ENCODE assay signal across 9 cellular contexts in the genomic region with DNA sequence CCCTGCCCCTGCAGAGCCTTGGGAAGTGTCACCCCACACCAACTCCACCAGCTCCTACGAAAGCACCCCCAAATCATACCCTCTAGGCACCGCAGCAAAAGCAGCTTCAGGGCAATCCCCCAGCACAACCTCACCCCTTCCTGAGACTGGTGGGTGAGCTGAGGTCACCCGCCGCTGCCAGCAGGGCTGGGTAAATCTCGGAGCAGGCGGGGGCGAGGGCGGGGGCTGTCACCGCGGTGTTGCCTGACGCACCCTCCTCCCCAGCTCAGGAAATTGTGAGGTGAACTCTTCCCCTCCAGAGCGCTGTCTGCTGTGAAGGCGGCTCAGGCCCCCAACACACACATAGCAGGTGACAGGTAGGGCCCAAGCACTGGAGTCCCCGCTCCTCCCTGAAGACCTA.
A peak's percentile ranks its signal among the peaks of the same experiment; 100 is the strongest.
DNase-seq lines count a peak whose midpoint lies in the region; ATAC-seq lines count a peak whose summit lies in the region.
"Had no signal": no experiment of that assay in that cellular context is flagged by ENCODE, and none has a peak within 500 bp of the region (broad histone marks: within the 10 kb centered on the region; RNA-seq: fewer than 3 reads in every experiment).

No MANE protein-coding gene starts in this region.

- peak overlapping the region in 4 of 11 experiments; percentile 8 to 38 (median 16); a peak in 7 of 22 replicates for H3K27ac ChIP-seq in BLaER1 treated with 17β-estradiol and CSF1 and Interleukin-3, amounts not matched to agents 10 nM and 100 nM
- H3K27ac ChIP-seq: HL-60 had no signal

- H3K9me3 ChIP-seq in BLaER1 treated with 17β-estradiol and CSF1 and Interleukin-3, amounts not matched to agents 10 nM and 100 nM (replicated peaks in 1 of 11) = no peaks in the 10 kb centered on the region

- H3K27ac Mint-ChIP-seq in activated naive CD4-positive, alpha-beta T cell treated with anti-CD3 and anti-CD28 coated beads, Interleukin-2, amount 10 ng/mL, durations not matched to agents 7 days and 5 days = peak overlapping the region; percentile 95

- peak overlapping the region; percentile 83 to 98 (median 90) for H3K4me2 ChIP-seq in BLaER1 treated with 17β-estradiol and CSF1 and Interleukin-3, amounts not matched to agents 10 nM and 100 nM

- no peaks in the 10 kb centered on the region; a peak in 1 of 22 replicates for H3K36me3 ChIP-seq in BLaER1 treated with 17β-estradiol and CSF1 and Interleukin-3, amounts not matched to agents 10 nM and 100 nM

- peaks cover 4% of the 10 kb centered on the region for H3K27me3 Mint-ChIP-seq in activated naive CD4-positive, alpha-beta T cell treated with anti-CD3 and anti-CD28 coated beads, Interleukin-2, amount 10 ng/mL, durations not matched to agents 7 days and 5 days

- ATAC-seq in HG03280 (IDR thresholded peaks at IDR 0.05; ENCODE audit: unreplicated experiment) (no peak), HG03442 (IDR thresholded peaks at IDR 0.05; ENCODE audit: unreplicated experiment) (no peak), HG02571 (IDR thresholded peaks at IDR 0.05; ENCODE audit: unreplicated experiment) (no peak)

- CTCF ChIA-PET in activated naive CD4-positive, alpha-beta T cell treated with anti-CD3 and anti-CD28 coated beads, Interleukin-2, amount 10 ng/mL, durations not matched to agents 7 days and 5 days (lab: Charles Lee) = interaction anchor here (1.1 to 1.8 kb wide), 6 partner anchors 11 to 47 kb away, joined by 3 to 5 read pairs (median 4); no protein-coding TSS in a partner anchor

- H4K20me1 ChIP-seq in BLaER1 treated with 17β-estradiol and CSF1 and Interleukin-3, amounts not matched to agents 10 nM and 100 nM = no peaks in the 10 kb centered on the region

- peak overlapping the region; percentile 86 for H3K4me3 Mint-ChIP-seq in activated naive CD4-positive, alpha-beta T cell treated with anti-CD3 and anti-CD28 coated beads, Interleukin-2, amount 10 ng/mL, durations not matched to agents 7 days and 5 days

- no peaks in the 10 kb centered on the region for H3K27me3 ChIP-seq in BLaER1 treated with 17β-estradiol and CSF1 and Interleukin-3, amounts not matched to agents 10 nM and 100 nM

- peaks cover 88% of the 10 kb centered on the region for H3K4me1 Mint-ChIP-seq in activated naive CD4-positive, alpha-beta T cell treated with anti-CD3 and anti-CD28 coated beads, Interleukin-2, amount 10 ng/mL, durations not matched to agents 7 days and 5 days

- H3K9me3 Mint-ChIP-seq in activated naive CD4-positive, alpha-beta T cell treated with anti-CD3 and anti-CD28 coated beads, Interleukin-2, amount 10 ng/mL, durations not matched to agents 7 days and 5 days = no peaks in the 10 kb centered on the region

- H3K4me1 ChIP-seq in BLaER1 treated with 17β-estradiol and CSF1 and Interleukin-3, amounts not matched to agents 10 nM and 100 nM = peaks cover 52 to 84% (median 61%) of the 10 kb centered on the region in 10 experiments

- H3K36me3 Mint-ChIP-seq in activated naive CD4-positive, alpha-beta T cell treated with anti-CD3 and anti-CD28 coated beads, Interleukin-2, amount 10 ng/mL, durations not matched to agents 7 days and 5 days = peaks cover 4% of the 10 kb centered on the region

- H3K4me3 ChIP-seq in BLaER1 treated with 17β-estradiol and CSF1 and Interleukin-3, amounts not matched to agents 10 nM and 100 nM = no peak overlapping the region; a peak in 1 of 20 replicates

- peak overlapping the region in 8 of 11 experiments; percentile 4 to 48 (median 29); a peak in 7 of 22 replicates for H3K9ac ChIP-seq in BLaER1 treated with 17β-estradiol and CSF1 and Interleukin-3, amounts not matched to agents 10 nM and 100 nM

- peak; percentile 37 to 67 (median 48) for DNase-seq in activated CD4-positive, CD25-positive, alpha-beta regulatory T cell (lab: John Stamatoyannopoulos, UW)
- DNase-seq in activated naive CD4-positive, alpha-beta T cell treated with anti-CD3 and anti-CD28 coated beads, Interleukin-2, amount 10 ng/mL, durations not matched to agents 7 days and 5 days = peak; percentile 91
- DNase-seq in stimulated activated CD4-positive, alpha-beta T cell treated with anti-CD3 and anti-CD28 coated beads, Interleukin-15, amount 100 ng/mL, for 24 hours = peak; percentile 94
- DNase-seq in NCI-H1694 (lab: John Stamatoyannopoulos, UW) = no peak
